In the genomic region with DNA sequence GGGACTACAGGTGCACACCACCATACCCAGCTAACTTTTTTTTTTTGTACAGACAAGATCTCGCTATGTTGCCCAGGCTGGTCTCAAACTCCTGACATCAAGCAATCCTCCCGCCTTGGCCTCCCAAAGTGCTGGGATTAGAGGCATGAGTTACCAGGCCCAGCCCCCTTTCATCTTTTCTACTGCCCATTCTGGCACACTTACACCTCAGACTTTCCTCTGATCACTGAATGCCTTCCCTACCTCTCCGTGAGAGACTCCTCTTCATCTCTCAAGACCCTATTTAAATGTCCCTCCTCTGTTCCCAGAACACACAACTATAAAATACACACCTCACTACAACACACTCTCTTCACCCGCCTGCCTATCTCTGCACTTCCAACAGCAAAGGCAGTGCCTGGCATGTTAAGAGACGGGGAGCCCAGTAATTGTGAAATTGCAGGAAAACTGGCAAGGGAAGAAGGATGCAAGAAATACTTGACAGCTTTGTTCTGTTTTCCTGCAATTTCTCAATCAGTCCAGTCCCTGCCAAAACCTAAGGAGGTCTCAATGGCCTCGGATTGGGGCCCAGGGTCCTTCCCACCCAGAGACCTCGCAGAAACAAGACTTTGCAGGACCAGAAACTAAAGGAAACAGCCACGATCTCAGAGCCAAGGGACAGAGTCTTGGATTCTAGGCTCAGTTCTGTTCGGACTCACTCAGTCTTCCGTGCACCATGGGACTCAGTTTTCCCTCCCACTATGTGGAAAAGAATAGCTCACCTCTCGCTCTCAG, we compare ENCODE assay signal across 8 cellular contexts. TPM values are rescaled to one million over a fixed set of nuclear protein-coding genes. Genes with fewer than 3 reads are reported as not detected.
DNase-seq lines count a peak whose midpoint lies in the region; ATAC-seq and TF ChIP-seq lines count a peak whose summit lies in the region.

No MANE protein-coding gene starts in this region.

- peak overlapping the region; percentile 9 for H2AFZ ChIP-seq in ACC112 (ENCODE audit: low read length, unreplicated experiment)

- no peak for TF ChIP-seq CTCF in breast epithelium (IDR thresholded peaks at IDR 0.05)

- H3K9me3 ChIP-seq in HUES6 (ENCODE audit: control insufficient read depth, insufficient read depth, low read depth, low read length) (no peaks in the 10 kb centered on the region), breast epithelium (no peaks in the 10 kb centered on the region), muscle layer of duodenum (ENCODE audit: control insufficient read depth in 1 of 2, low read length in 2 of 2) (no peaks in the 10 kb centered on the region)

- H3K27me3 ChIP-seq in ACC112 (ENCODE audit: insufficient read depth, low read length) (no peaks in the 10 kb centered on the region), HUES6 (ENCODE audit: control insufficient read depth, insufficient read depth, low read length) (no peaks in the 10 kb centered on the region), breast epithelium (no peaks in the 10 kb centered on the region), muscle layer of duodenum (ENCODE audit: low read depth, low read length) (no peaks in the 10 kb centered on the region)

- intact Hi-C loops in breast epithelium (cut with DNase I; ENCODE audit: low total_unique reads): no loop called here

- no peak for ATAC-seq in HG03025 (IDR thresholded peaks at IDR 0.05; ENCODE audit: low FRiP score, unreplicated experiment)

- peaks cover 12% of the 10 kb centered on the region for H3K4me1 ChIP-seq in ACC112 (ENCODE audit: control insufficient read depth, insufficient read depth, low read length, unreplicated experiment)
- peaks cover 19% of the 10 kb centered on the region for H3K4me1 ChIP-seq in HUES6 (ENCODE audit: control insufficient read depth, insufficient read depth, low read length)
- peaks cover 7 to 18% of the 10 kb centered on the region in 2 donors for H3K4me1 ChIP-seq in breast epithelium
- H3K4me1 ChIP-seq in muscle layer of duodenum (ENCODE audit: control insufficient read depth in 1 of 2, insufficient read depth in 2 of 2, low read length in 2 of 2): peaks cover 18 to 26% of the 10 kb centered on the region in 2 donors

- TF ChIP-seq POLR2A in breast epithelium (IDR thresholded peaks at IDR 0.05): peak; percentile 17

- DNase-seq in breast epithelium (ENCODE audit: low spot score in 2 of 2): no peak
- DNase-seq in EL: no peak
- no peak for DNase-seq in NCI-H1092 (lab: John Stamatoyannopoulos, UW)
- no peak for DNase-seq in NCI-H345 treated with DMSO at 0.1 percent for 48 hours (lab: John Stamatoyannopoulos, UW; ENCODE audit: unreplicated experiment)

- H3K27ac ChIP-seq in ACC112 (ENCODE audit: low read depth, low read length) (no peak overlapping the region), HUES6 (ENCODE audit: low read depth, low read length) (peak overlapping the region; percentile 69; the same call in 1 of the 2 replicates), breast epithelium (peak overlapping the region; percentile 96 to 98), muscle layer of duodenum (ENCODE audit: low read length) (peak overlapping the region; percentile 30)

- H3K79me2 ChIP-seq in ACC112 (ENCODE audit: control insufficient read depth, insufficient read depth, low read length, unreplicated experiment): peaks cover 19% of the 10 kb centered on the region

- peaks cover 3% of the 10 kb centered on the region; the same call in 1 of the 2 replicates for H3K36me3 ChIP-seq in ACC112 (ENCODE audit: insufficient read depth, low read length)
- peaks cover 36% of the 10 kb centered on the region for H3K36me3 ChIP-seq in HUES6 (ENCODE audit: control insufficient read depth, insufficient read depth, low read length)
- no peaks in the 10 kb centered on the region for H3K36me3 ChIP-seq in breast epithelium
- H3K36me3 ChIP-seq in muscle layer of duodenum (ENCODE audit: control insufficient read depth in 1 of 2, insufficient read depth in 2 of 2, low read length in 2 of 2): peaks cover 25 to 45% of the 10 kb centered on the region in 2 donors

- peak overlapping the region; percentile 90 for H3K9ac ChIP-seq in HUES6 (ENCODE audit: low read length)

- peak overlapping the region; percentile 81 for H3K4me3 ChIP-seq in ACC112 (ENCODE audit: low read depth, low read length)
- H3K4me3 ChIP-seq in HUES6 (ENCODE audit: low read depth, low read length): peak overlapping the region; percentile 93
- peak overlapping the region; percentile 77 to 94 (median 77) for H3K4me3 ChIP-seq in breast epithelium
- peak overlapping the region; percentile 86 to 93 for H3K4me3 ChIP-seq in muscle layer of duodenum (ENCODE audit: low read depth in 1 of 2, low read length in 2 of 2)

RNA-seq across cellular contexts. Expression of a gene that starts 0.9 kb away (rescaled TPM):
- 10 to 100 TPM; 23.1 to 24.6 (median 23.8) TPM for total RNA-seq in breast epithelium

RNA-seq across cellular contexts. Expression of a gene that starts 1.3 kb away (rescaled TPM):
- total RNA-seq in breast epithelium: 10 to 100 TPM; 21.4 to 33.6 (median 31.8) TPM

RNA-seq across cellular contexts. Expression of a gene that starts 14.3 kb away (rescaled TPM):
- under 1 TPM in 1 of 3 donors, not detected in 2; 0.16 TPM for total RNA-seq in breast epithelium

RNA-seq across cellular contexts. Expression of a gene that starts 26.4 kb away (rescaled TPM):
- 10 to 100 TPM; 36.2 to 51.8 (median 51.2) TPM for total RNA-seq in breast epithelium

RNA-seq across cellular contexts. Expression of a gene that starts 33.0 kb away (rescaled TPM):
- total RNA-seq in breast epithelium: 100 to 1,000 TPM in 1 of 3 donors, 10 to 100 TPM in 2; 62.3 to 122 (median 74.3) TPM
